ENCODE assay signal across 1 cellular context in the genomic region with DNA sequence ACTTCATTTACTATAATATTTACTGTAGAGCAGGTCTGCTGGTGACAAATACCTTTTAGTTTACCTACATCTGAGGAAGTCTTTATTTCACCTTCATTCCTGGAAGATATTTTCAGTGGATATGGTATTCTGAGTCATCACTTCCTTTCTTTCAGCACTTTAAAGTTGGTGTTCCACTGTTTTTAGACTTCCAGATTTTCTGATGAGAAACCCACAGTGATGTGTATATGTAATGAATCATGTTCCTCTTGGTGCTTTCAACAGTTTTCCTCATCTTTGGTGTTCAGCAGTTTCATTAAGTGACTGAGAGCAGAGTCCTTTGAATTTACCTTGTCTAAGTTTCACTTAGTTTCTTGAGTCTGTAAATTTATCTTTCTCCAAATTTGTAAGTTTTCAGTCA.
TF ChIP-seq lines count a peak whose summit lies in the region.

No MANE protein-coding gene starts in this region.

TF ChIP-seq in SK-N-SH treated with all-trans-retinoic acid at 6 μM for 48 hours, 23 proteins besides CTCF, POLR2A, EP300 and RAD21 (continued from another document):
- TF ChIP-seq, protein P1, sequence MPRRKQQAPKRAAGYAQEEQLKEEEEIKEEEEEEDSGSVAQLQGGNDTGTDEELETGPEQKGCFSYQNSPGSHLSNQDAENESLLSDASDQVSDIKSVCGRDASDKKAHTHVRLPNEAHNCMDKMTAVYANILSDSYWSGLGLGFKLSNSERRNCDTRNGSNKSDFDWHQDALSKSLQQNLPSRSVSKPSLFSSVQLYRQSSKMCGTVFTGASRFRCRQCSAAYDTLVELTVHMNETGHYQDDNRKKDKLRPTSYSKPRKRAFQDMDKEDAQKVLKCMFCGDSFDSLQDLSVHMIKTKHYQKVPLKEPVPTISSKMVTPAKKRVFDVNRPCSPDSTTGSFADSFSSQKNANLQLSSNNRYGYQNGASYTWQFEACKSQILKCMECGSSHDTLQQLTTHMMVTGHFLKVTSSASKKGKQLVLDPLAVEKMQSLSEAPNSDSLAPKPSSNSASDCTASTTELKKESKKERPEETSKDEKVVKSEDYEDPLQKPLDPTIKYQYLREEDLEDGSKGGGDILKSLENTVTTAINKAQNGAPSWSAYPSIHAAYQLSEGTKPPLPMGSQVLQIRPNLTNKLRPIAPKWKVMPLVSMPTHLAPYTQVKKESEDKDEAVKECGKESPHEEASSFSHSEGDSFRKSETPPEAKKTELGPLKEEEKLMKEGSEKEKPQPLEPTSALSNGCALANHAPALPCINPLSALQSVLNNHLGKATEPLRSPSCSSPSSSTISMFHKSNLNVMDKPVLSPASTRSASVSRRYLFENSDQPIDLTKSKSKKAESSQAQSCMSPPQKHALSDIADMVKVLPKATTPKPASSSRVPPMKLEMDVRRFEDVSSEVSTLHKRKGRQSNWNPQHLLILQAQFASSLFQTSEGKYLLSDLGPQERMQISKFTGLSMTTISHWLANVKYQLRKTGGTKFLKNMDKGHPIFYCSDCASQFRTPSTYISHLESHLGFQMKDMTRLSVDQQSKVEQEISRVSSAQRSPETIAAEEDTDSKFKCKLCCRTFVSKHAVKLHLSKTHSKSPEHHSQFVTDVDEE (CRISPR knock-in tag; IDR thresholded peaks at IDR 0.05) = no peak
- TF ChIP-seq, protein P2, sequence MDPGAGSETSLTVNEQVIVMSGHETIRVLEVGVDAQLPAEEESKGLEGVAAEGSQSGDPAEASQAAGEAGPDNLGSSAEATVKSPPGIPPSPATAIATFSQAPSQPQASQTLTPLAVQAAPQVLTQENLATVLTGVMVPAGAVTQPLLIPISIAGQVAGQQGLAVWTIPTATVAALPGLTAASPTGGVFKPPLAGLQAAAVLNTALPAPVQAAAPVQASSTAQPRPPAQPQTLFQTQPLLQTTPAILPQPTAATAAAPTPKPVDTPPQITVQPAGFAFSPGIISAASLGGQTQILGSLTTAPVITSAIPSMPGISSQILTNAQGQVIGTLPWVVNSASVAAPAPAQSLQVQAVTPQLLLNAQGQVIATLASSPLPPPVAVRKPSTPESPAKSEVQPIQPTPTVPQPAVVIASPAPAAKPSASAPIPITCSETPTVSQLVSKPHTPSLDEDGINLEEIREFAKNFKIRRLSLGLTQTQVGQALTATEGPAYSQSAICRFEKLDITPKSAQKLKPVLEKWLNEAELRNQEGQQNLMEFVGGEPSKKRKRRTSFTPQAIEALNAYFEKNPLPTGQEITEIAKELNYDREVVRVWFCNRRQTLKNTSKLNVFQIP (CRISPR knock-in tag; IDR thresholded peaks at IDR 0.05; ENCODE audit: borderline replicate concordance, low read depth) = no peak
- no peak for TF ChIP-seq GLIS3 (CRISPR knock-in tag; IDR thresholded peaks at IDR 0.05)
- TF ChIP-seq, protein P3, sequence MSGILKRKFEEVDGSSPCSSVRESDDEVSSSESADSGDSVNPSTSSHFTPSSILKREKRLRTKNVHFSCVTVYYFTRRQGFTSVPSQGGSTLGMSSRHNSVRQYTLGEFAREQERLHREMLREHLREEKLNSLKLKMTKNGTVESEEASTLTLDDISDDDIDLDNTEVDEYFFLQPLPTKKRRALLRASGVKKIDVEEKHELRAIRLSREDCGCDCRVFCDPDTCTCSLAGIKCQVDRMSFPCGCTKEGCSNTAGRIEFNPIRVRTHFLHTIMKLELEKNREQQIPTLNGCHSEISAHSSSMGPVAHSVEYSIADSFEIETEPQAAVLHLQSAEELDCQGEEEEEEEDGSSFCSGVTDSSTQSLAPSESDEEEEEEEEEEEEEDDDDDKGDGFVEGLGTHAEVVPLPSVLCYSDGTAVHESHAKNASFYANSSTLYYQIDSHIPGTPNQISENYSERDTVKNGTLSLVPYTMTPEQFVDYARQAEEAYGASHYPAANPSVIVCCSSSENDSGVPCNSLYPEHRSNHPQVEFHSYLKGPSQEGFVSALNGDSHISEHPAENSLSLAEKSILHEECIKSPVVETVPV (CRISPR knock-in tag; IDR thresholded peaks at IDR 0.05) = no peak
- TF ChIP-seq ZNF8 (CRISPR knock-in tag; IDR thresholded peaks at IDR 0.05) = no peak
- TF ChIP-seq CSDC2 (CRISPR knock-in tag; IDR thresholded peaks at IDR 0.05) = no peak
- TF ChIP-seq ZFP30 (CRISPR knock-in tag; IDR thresholded peaks at IDR 0.05) = no peak
- no peak for TF ChIP-seq TOX (CRISPR knock-in tag; IDR thresholded peaks at IDR 0.05; ENCODE audit: borderline replicate concordance)
- TF ChIP-seq ARNTL (CRISPR knock-in tag; IDR thresholded peaks at IDR 0.05; ENCODE audit: borderline replicate concordance, low read depth) = no peak
- no peak for TF ChIP-seq TCF4 (CRISPR knock-in tag; IDR thresholded peaks at IDR 0.05; ENCODE audit: borderline replicate concordance)
- no peak for TF ChIP-seq BACH2 (CRISPR knock-in tag; IDR thresholded peaks at IDR 0.05; ENCODE audit: borderline replicate concordance)
- TF ChIP-seq OSR1 (CRISPR knock-in tag; IDR thresholded peaks at IDR 0.05) = no peak
- TF ChIP-seq ZNF70 (CRISPR knock-in tag; IDR thresholded peaks at IDR 0.05) = no peak
- no peak for TF ChIP-seq ZFP3 (CRISPR knock-in tag; IDR thresholded peaks at IDR 0.05)
